19 cellular contexts compared by ENCODE assay signal in the genomic region with DNA sequence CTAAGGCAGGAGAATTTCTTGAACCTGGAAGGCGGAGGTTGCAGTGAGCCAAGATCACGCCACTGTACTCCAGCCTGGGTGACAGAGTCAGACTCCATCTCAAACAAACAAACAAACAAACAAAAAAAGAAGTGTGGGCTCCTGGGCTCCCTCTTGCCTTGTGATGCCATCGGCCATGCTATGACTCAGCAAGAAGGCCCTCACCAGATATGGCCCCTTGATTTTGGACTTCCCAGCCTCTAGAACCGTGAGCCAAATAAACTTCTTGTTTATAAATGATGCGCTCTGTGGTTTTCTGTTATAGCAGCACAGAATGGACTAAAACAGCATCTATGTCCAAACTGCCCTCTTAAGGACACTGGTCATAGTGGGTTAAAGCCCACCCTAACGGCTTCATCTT. TPM values are rescaled to one million over a fixed set of nuclear protein-coding genes. Genes with fewer than 3 reads are reported as not detected.
A peak's percentile ranks its signal among the peaks of the same experiment; 100 is the strongest.
DNase-seq lines count a peak whose midpoint lies in the region; ATAC-seq, FAIRE-seq and TF ChIP-seq lines count a peak whose summit lies in the region.
"Had no signal": no experiment of that assay in that cellular context is flagged by ENCODE, and none has a peak within 500 bp of the region (broad histone marks: within the 10 kb centered on the region; RNA-seq: fewer than 3 reads in every experiment).

No MANE protein-coding gene starts in this region.

- H3K14ac ChIP-seq in mesenchymal stem cell (ENCODE audit: low read length in 2 of 2): no peak overlapping the region

- no peak overlapping the region for H3K4me3 ChIP-seq in HepG2 (replicated peaks in 1 of 3; ENCODE audit: insufficient read depth in 1 of 3, low read depth in 2 of 3, low read length in 3 of 3)
- no peak overlapping the region for H3K4me3 ChIP-seq in right lobe of liver
- no peak overlapping the region for H3K4me3 ChIP-seq in mesenchymal stem cell (ENCODE audit: insufficient read depth in 1 of 2, low read depth in 1 of 2, low read length in 2 of 2)
- no peak overlapping the region for H3K4me3 ChIP-seq in prostate gland
- H3K4me3 ChIP-seq: GM23248 had no signal

- no peak overlapping the region for H3K4ac ChIP-seq in mesenchymal stem cell (ENCODE audit: low read depth in 1 of 2, low read length in 2 of 2)

- no peak for TF ChIP-seq EP300 in HepG2 (IDR thresholded peaks at IDR 0.05; ENCODE audit: low read depth in 2 of 2, low read length in 2 of 2)
- no peak for TF ChIP-seq EP300 in HepG2 (CRISPR knock-in tag; IDR thresholded peaks at IDR 0.05; ENCODE audit: borderline replicate concordance)

- peak overlapping the region; percentile 17 for H2AK5ac ChIP-seq in mesenchymal stem cell (ENCODE audit: low read length, severe bottlenecking)

- H3K27ac ChIP-seq in HepG2 (ENCODE audit: extremely low read length, insufficient read depth, low read length) (no peak overlapping the region), right lobe of liver (no peak overlapping the region), VCaP (peak overlapping the region; percentile 12; the same call in 1 of the 2 replicates), mesenchymal stem cell (ENCODE audit: low read length, poor library complexity, severe bottlenecking) (no peak overlapping the region), prostate gland (no peak overlapping the region)
- H3K27ac ChIP-seq: GM23248 had no signal

- DNase-seq in HepG2 (ENCODE audit: low spot score) (no peak), right lobe of liver (no peak), mesenchymal stem cell (no peak), mucosa of gallbladder (ENCODE audit: low spot score) (no peak), prostate gland (ENCODE audit: low spot score) (no peak), middle frontal gyrus (ENCODE audit: extremely low spot score, low spot score) (no peak)
- DNase-seq: 8988T; CD4-positive, alpha-beta T cell; CD8-positive, alpha-beta memory T cell; DMS 273 treated with DMSO at 0.1 percent for 48 hours; DND-41; GM23248; H7; HCEC 1CT had no signal

- no peak for TF ChIP-seq POLR2A in HepG2 (IDR thresholded peaks at IDR 0.05; ENCODE audit: insufficient read depth in 1 of 2, low read depth in 2 of 2, low read length in 2 of 2)
- no peak for TF ChIP-seq POLR2A in right lobe of liver (IDR thresholded peaks at IDR 0.05)
- TF ChIP-seq POLR2A in prostate gland (IDR thresholded peaks at IDR 0.05): no peak

- H3K36me3 ChIP-seq in HepG2 (replicated peaks in 1 of 2; ENCODE audit: control insufficient read depth in 1 of 2, insufficient read depth in 2 of 2, low read length in 2 of 2): no peaks in the 10 kb centered on the region
- H3K36me3 ChIP-seq in right lobe of liver: no peaks in the 10 kb centered on the region
- peaks cover 0 to 4% of the 10 kb centered on the region in 2 experiments for H3K36me3 ChIP-seq in mesenchymal stem cell (ENCODE audit: control insufficient read depth in 1 of 2, insufficient read depth in 2 of 2, low read depth in 1 of 2, low read length in 2 of 2)
- no peaks in the 10 kb centered on the region for H3K36me3 ChIP-seq in prostate gland

- H2BK120ac ChIP-seq in mesenchymal stem cell (ENCODE audit: low read depth, low read length): no peak overlapping the region

- no peak for TF ChIP-seq RAD21 in HepG2 (CRISPR knock-in tag; IDR thresholded peaks at IDR 0.05)

- no peak overlapping the region for H4K91ac ChIP-seq in mesenchymal stem cell (ENCODE audit: low read length)

- H3K9me3 ChIP-seq in HepG2 (ENCODE audit: low read length) (no peaks in the 10 kb centered on the region), right lobe of liver (no peaks in the 10 kb centered on the region), mesenchymal stem cell (ENCODE audit: control insufficient read depth, low read length) (no peaks in the 10 kb centered on the region), prostate gland (no peaks in the 10 kb centered on the region)

- CTCF ChIA-PET in HepG2 (lab: Yijun Ruan, JAX; ENCODE audit: low intra/inter-chr PET ratio, low total read pairs): no interaction called here

- H3K4me2 ChIP-seq in HepG2 (ENCODE audit: low read depth, low read length) (no peak overlapping the region), mesenchymal stem cell (ENCODE audit: low read length, poor library complexity, severe bottlenecking) (no peak overlapping the region)

- intact Hi-C loops in HepG2 (cut with micrococcal nuclease; ENCODE audit: unreplicated experiment) (no loop called here), right lobe of liver (cut with DNase I) (no loop called here), prostate gland (cut with DNase I) (no loop called here)

- H3K27me3 ChIP-seq in HepG2 (ENCODE audit: control insufficient read depth in 1 of 2, insufficient read depth in 2 of 2, low read length in 2 of 2) (peaks cover 2 to 19% of the 10 kb centered on the region in 2 experiments; a peak in 3 of 5 replicates), right lobe of liver (no peaks in the 10 kb centered on the region), mesenchymal stem cell (ENCODE audit: control insufficient read depth in 1 of 2, insufficient read depth in 1 of 2, low read length in 2 of 2) (peaks cover 0 to 34% of the 10 kb centered on the region in 2 experiments), prostate gland (replicated peaks; ENCODE audit: insufficient read depth) (no peaks in the 10 kb centered on the region)

- no peak overlapping the region for H2AFZ ChIP-seq in HepG2 (ENCODE audit: low read length)
- H2AFZ ChIP-seq in mesenchymal stem cell (ENCODE audit: low read depth, low read length): no peak overlapping the region
- H2AFZ ChIP-seq: GM23248 had no signal

- WGBS in HepG2 (ENCODE audit: low lambda C conversion rate): 65% methylated on average over 6 of the region's 6 CpGs
- 91% methylated on average over 6 of the region's 6 CpGs for WGBS in right lobe of liver (ENCODE audit: insufficient coverage, low coverage, low lambda C conversion rate, missing lambda C conversion rate)
- 82% methylated on average over 6 of the region's 6 CpGs for WGBS in mesenchymal stem cell
- WGBS in prostate gland: 93% methylated on average over 6 of the region's 6 CpGs

- H2BK15ac ChIP-seq in mesenchymal stem cell (ENCODE audit: low read depth, poor library complexity, severe bottlenecking): peak overlapping the region; percentile 60

- H4K8ac ChIP-seq in mesenchymal stem cell (ENCODE audit: low read length): no peak overlapping the region

- no peak overlapping the region for H2BK12ac ChIP-seq in mesenchymal stem cell (ENCODE audit: low read length in 2 of 2)

- no peaks in the 10 kb centered on the region for H3K79me2 ChIP-seq in HepG2 (ENCODE audit: insufficient read depth, low read length)

- H3K9ac ChIP-seq in HepG2 (ENCODE audit: insufficient read depth, low read depth, low read length) (no peak overlapping the region), mesenchymal stem cell (ENCODE audit: low read length) (no peak overlapping the region)
- H3K9ac ChIP-seq: GM23248 had no signal

- H3K79me1 ChIP-seq in mesenchymal stem cell (replicated peaks; ENCODE audit: low read length, poor library complexity, severe bottlenecking): peaks cover 1% of the 10 kb centered on the region

- ATAC-seq in HepG2 (no peak), right lobe of liver (no peak)

- in situ Hi-C loops in HepG2 (cut with HindIII; ENCODE audit: extremely low pct_ligation_motif_present, low pct_unique_long_range_greater_than_20kb): no loop called here

- no peak overlapping the region for H2BK5ac ChIP-seq in mesenchymal stem cell (ENCODE audit: low read depth, low read length, poor library complexity, severe bottlenecking)

- H3K4me1 ChIP-seq in HepG2 (ENCODE audit: insufficient read depth, low read length) (peaks cover 12% of the 10 kb centered on the region), right lobe of liver (peaks cover 0 to 11% (median 5%) of the 10 kb centered on the region in 4 donors), mesenchymal stem cell (ENCODE audit: control insufficient read depth, insufficient read depth, low read depth, low read length) (peaks cover 15% of the 10 kb centered on the region), prostate gland (replicated peaks) (peaks cover 12% of the 10 kb centered on the region)

- H3K18ac ChIP-seq in mesenchymal stem cell (ENCODE audit: low read depth in 1 of 2, low read length in 2 of 2): no peak overlapping the region

- H4K20me1 ChIP-seq in HepG2 (ENCODE audit: insufficient read depth, low read length): no peaks in the 10 kb centered on the region

- no peak overlapping the region for H3K23ac ChIP-seq in mesenchymal stem cell (ENCODE audit: low read length in 2 of 2)

- BruUV-seq in HepG2 (replicated peaks; lab: Mats Ljungman, UMichigan): no TSS peak

- TF ChIP-seq CTCF in HepG2 (CRISPR knock-in tag; IDR thresholded peaks at IDR 0.05): no peak
- no peak for TF ChIP-seq CTCF in right lobe of liver (IDR thresholded peaks at IDR 0.05)
- no peak for TF ChIP-seq CTCF in VCaP (conservative IDR thresholded peaks at IDR 0.05)
- no peak for TF ChIP-seq CTCF in prostate gland (IDR thresholded peaks at IDR 0.05)

- POLR2A ChIA-PET in HepG2 (lab: Yijun Ruan, JAX): no interaction called here

- FAIRE-seq in HepG2 (lab: Jason Lieb, UNC): no peak
- FAIRE-seq: D721Med, G401.6, GM12892, H1 had no signal

RNA-seq across cellular contexts. Expression of a gene that starts 29.9 kb away (rescaled TPM):
- 77.6 and 90.9 TPM in 2 replicates for total RNA-seq in HepG2 (2016; rRNA removed; fragmentation: Illumina TruSeq; extraction: Trizol)
- total RNA-seq in HepG2 (2016; cell fraction: cytosol; rRNA removed; fragmentation: Illumina TruSeq; extraction: Trizol; ENCODE audit: low read depth): 70.9 and 80.9 TPM in 2 replicates
- 75.1 and 83.8 TPM in 2 replicates for total RNA-seq in HepG2 (2016; cell fraction: insoluble cytoplasmic fraction; rRNA removed; fragmentation: Illumina TruSeq; extraction: Trizol)
- 105 and 115 TPM in 2 replicates for total RNA-seq in HepG2 (2016; cell fraction: membrane; rRNA removed; fragmentation: Illumina TruSeq; extraction: Trizol)
- total RNA-seq in HepG2 (2016; cell fraction: nucleus; rRNA removed; fragmentation: Illumina TruSeq; extraction: Trizol): 29.7 and 32.4 TPM in 2 replicates
- 37.2 and 55.0 TPM in 2 replicates for polyA plus RNA-seq in HepG2 (2011; rRNA removed)
- polyA plus RNA-seq in HepG2 (2011; cell fraction: cytosol; rRNA removed): 20.7 and 28.6 TPM in 2 replicates
- polyA plus RNA-seq in HepG2 (2011; cell fraction: nucleus; rRNA removed): 7.2 and 8.6 TPM in 2 replicates
- 61.6 and 83.9 TPM in 2 replicates for polyA plus RNA-seq in HepG2 (2012)
- 82.9 and 126 TPM in 2 replicates for polyA plus RNA-seq in HepG2 (2016; cell fraction: cytosol; fragmentation: Illumina TruSeq; extraction: Trizol; ENCODE audit: low read depth)
- 120 and 127 TPM in 2 replicates for polyA plus RNA-seq in HepG2 (2016; cell fraction: insoluble cytoplasmic fraction; fragmentation: Illumina TruSeq; extraction: Trizol; ENCODE audit: low read depth)
- 109 and 144 TPM in 2 replicates for polyA plus RNA-seq in HepG2 (2016; cell fraction: membrane; fragmentation: Illumina TruSeq; extraction: Trizol; ENCODE audit: low read depth)
- polyA plus RNA-seq in HepG2 (2016; cell fraction: nucleus; fragmentation: Illumina TruSeq; extraction: Trizol; ENCODE audit: insufficient read depth, low read depth): 75.2 and 77.3 TPM in 2 replicates
- polyA minus RNA-seq in HepG2 (2011; rRNA and poly(A)+ RNA removed; ENCODE audit: low replicate concordance): 5.0 and 15.8 TPM in 2 replicates
- 22.2 and 27.0 TPM in 2 replicates for polyA minus RNA-seq in HepG2 (2011; cell fraction: cytosol; rRNA and poly(A)+ RNA removed)
- 18.4 and 21.8 TPM in 2 replicates for polyA minus RNA-seq in HepG2 (2011; cell fraction: nucleus; rRNA and poly(A)+ RNA removed)
- total RNA-seq in right lobe of liver: 10 to 100 TPM; 33.4 to 55.3 (median 49.7) TPM
- polyA plus RNA-seq in mesenchymal stem cell (2013, experiment 1 of 2): 87.3 TPM
- 88.1 TPM for polyA plus RNA-seq in mesenchymal stem cell (2013, experiment 2 of 2)
- total RNA-seq in mucosa of gallbladder: 75.2 TPM
- 10 to 100 TPM; 59.3 to 63.1 TPM for total RNA-seq in prostate gland
